Comparison of ENCODE assay signal across 8 cellular contexts in genomic region chr2:69914235-69915049, GRCh38. TPM values are rescaled to one million over a fixed set of nuclear protein-coding genes. Genes with fewer than 3 reads are reported as not detected.
DNase-seq lines count a peak whose midpoint lies in the region; ATAC-seq and TF ChIP-seq lines count a peak whose summit lies in the region.

No MANE protein-coding gene starts in this region.

- peak overlapping the region; percentile 42 to 82 (median 82) for H3K27ac Mint-ChIP-seq in nephron
- H3K27ac Mint-ChIP-seq in stimulated activated naive CD8-positive, alpha-beta T cell treated with anti-CD3 and anti-CD28 coated beads, Interleukin-15, Interleukin-2, amounts not matched to agents 100 ng/mL and 50 ng/mL, for 24 hours: peak overlapping the region; percentile 88

- no peaks in the 10 kb centered on the region for H3K27me3 ChIP-seq in RWPE2 (ENCODE audit: insufficient read depth, poor library complexity, severe bottlenecking)

- H3K36me3 ChIP-seq in RWPE2 (ENCODE audit: low read depth): peaks cover 61% of the 10 kb centered on the region

- ATAC-seq in RWPE2 (ENCODE audit: low read depth): peak; percentile 87

- H3K4me1 Mint-ChIP-seq in nephron: no peaks in the 10 kb centered on the region
- H3K4me1 Mint-ChIP-seq in stimulated activated naive CD8-positive, alpha-beta T cell treated with anti-CD3 and anti-CD28 coated beads, Interleukin-15, Interleukin-2, amounts not matched to agents 100 ng/mL and 50 ng/mL, for 24 hours (ENCODE audit: low read depth): peaks cover 39% of the 10 kb centered on the region

- H3K4me1 ChIP-seq in RWPE2 (ENCODE audit: insufficient read depth, poor library complexity, severe bottlenecking): peaks cover 25% of the 10 kb centered on the region

- TF ChIP-seq CTCF in RWPE2 (IDR thresholded peaks at IDR 0.05; ENCODE audit: poor library complexity, severe bottlenecking): peak; percentile 45
- peak; percentile 8 for TF ChIP-seq CTCF in fibroblast of the aortic adventitia (IDR thresholded peaks at IDR 0.05; ENCODE audit: insufficient read depth, low read length)
- no peak for TF ChIP-seq CTCF in nephron (IDR thresholded peaks at IDR 0.05; ENCODE audit: unreplicated experiment in 3 of 3)

- H3K9me3 ChIP-seq in RWPE2 (ENCODE audit: severe bottlenecking): no peaks in the 10 kb centered on the region

- H3K36me3 Mint-ChIP-seq in nephron (ENCODE audit: low read depth): peaks cover 9% of the 10 kb centered on the region
- H3K36me3 Mint-ChIP-seq in stimulated activated naive CD8-positive, alpha-beta T cell treated with anti-CD3 and anti-CD28 coated beads, Interleukin-15, Interleukin-2, amounts not matched to agents 100 ng/mL and 50 ng/mL, for 24 hours (ENCODE audit: low read depth): peaks cover 17% of the 10 kb centered on the region

- H3K27ac ChIP-seq in RWPE2 (ENCODE audit: poor library complexity, severe bottlenecking): peak overlapping the region; percentile 70

- H3K4me3 Mint-ChIP-seq in nephron: peak overlapping the region; percentile 75 to 82 (median 78)
- H3K4me3 Mint-ChIP-seq in stimulated activated naive CD8-positive, alpha-beta T cell treated with anti-CD3 and anti-CD28 coated beads, Interleukin-15, Interleukin-2, amounts not matched to agents 100 ng/mL and 50 ng/mL, for 24 hours: peak overlapping the region; percentile 85

- DNase-seq in ELR (ENCODE audit: low read depth) (peak; percentile 100), H4 (ENCODE audit: low spot score) (peak; percentile 100), LoVo (ENCODE audit: low spot score) (peak; percentile 100), RWPE2 (ENCODE audit: low spot score) (peak; percentile 100), fibroblast of the aortic adventitia (ENCODE audit: low read depth) (peak; percentile 100)
- peak; percentile 100 for DNase-seq in activated effector memory CD4-positive, alpha-beta T cell treated with anti-CD3 and anti-CD28 coated beads, Interleukin-2, amount 50 U/mL, for 16 hours

- H3K9me3 Mint-ChIP-seq in nephron: no peaks in the 10 kb centered on the region
- no peaks in the 10 kb centered on the region for H3K9me3 Mint-ChIP-seq in stimulated activated naive CD8-positive, alpha-beta T cell treated with anti-CD3 and anti-CD28 coated beads, Interleukin-15, Interleukin-2, amounts not matched to agents 100 ng/mL and 50 ng/mL, for 24 hours

- H3K4me3 ChIP-seq in RWPE2 (ENCODE audit: severe bottlenecking) (peak overlapping the region; percentile 66), fibroblast of the aortic adventitia (ENCODE audit: low read depth, low read length) (peak overlapping the region; percentile 88)

- no peaks in the 10 kb centered on the region for H3K27me3 Mint-ChIP-seq in nephron (ENCODE audit: low read depth)
- no peaks in the 10 kb centered on the region for H3K27me3 Mint-ChIP-seq in stimulated activated naive CD8-positive, alpha-beta T cell treated with anti-CD3 and anti-CD28 coated beads, Interleukin-15, Interleukin-2, amounts not matched to agents 100 ng/mL and 50 ng/mL, for 24 hours

RNA-seq across cellular contexts. Expression of gene MXD1, which starts 0.5 kb away (rescaled TPM):
- total RNA-seq in H4 (2014; rRNA removed; shearing (Covaris generic)): 0.94 and 1.6 TPM in 2 replicates
- 4.0 and 13.1 TPM in 2 replicates for total RNA-seq in fibroblast of the aortic adventitia (ENCODE audit: low replicate concordance)

RNA-seq across cellular contexts. Expression of gene SNRNP27, which starts 20.7 kb away (rescaled TPM):
- total RNA-seq in H4 (2014; rRNA removed; shearing (Covaris generic)): 62.8 and 63.7 TPM in 2 replicates
- 49.4 and 53.6 TPM in 2 replicates for total RNA-seq in fibroblast of the aortic adventitia (ENCODE audit: low replicate concordance)

RNA-seq across cellular contexts. Expression of gene ASPRV1, which starts 47.0 kb away (rescaled TPM):
- total RNA-seq in H4 (2014; rRNA removed; shearing (Covaris generic)): 0.23 TPM in 1 of 2 replicates, not detected in the other
- 0.54 TPM in 1 of 2 replicates, not detected in the other for total RNA-seq in fibroblast of the aortic adventitia (ENCODE audit: low replicate concordance)

Comparison
In these comparisons a context has a peak if more than half of its experiments do, and no peak if none do; other contexts are left out.
1. Peak in every context shown above with its lines: DNase-seq, ATAC-seq, H3K4me3 ChIP-seq and H3K27ac ChIP-seq.
2. CTCF ChIP-seq: peak in RWPE2 (single experiment) and fibroblast of the aortic adventitia (single experiment); none in nephron (0 of 3).